ENCODE assay signal across 17 cellular contexts in the genomic region with DNA sequence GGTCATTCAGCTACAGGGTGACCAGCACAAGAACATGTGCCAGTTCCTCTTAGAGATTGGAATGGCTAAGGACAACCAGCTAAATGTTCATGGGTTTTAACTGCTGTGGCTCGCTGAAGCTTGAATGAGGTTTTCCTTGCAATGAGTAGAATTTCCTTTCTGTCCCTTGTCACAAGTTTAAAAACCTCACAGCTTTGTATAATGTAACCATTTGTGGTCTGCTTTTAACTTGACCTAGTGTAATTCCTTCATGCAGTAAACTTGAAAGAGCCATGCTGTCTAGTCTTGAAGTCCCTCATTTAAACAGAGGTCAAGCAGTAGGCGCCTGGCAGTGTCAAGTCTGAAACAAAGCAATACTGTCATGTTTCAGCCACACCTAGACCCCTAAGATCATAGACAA.
DNase-seq lines count a peak whose midpoint lies in the region; ATAC-seq, FAIRE-seq and TF ChIP-seq lines count a peak whose summit lies in the region.
"Had no signal": no experiment of that assay in that cellular context is flagged by ENCODE, and none has a peak within 500 bp of the region (broad histone marks: within the 10 kb centered on the region; RNA-seq: fewer than 3 reads in every experiment).

No MANE protein-coding gene starts in this region.

- H3K27ac Mint-ChIP-seq in stimulated activated naive CD8-positive, alpha-beta T cell treated with anti-CD3 and anti-CD28 coated beads, Interleukin-15, amount 100 ng/mL, for 72 hours = no peak overlapping the region
- H3K27ac Mint-ChIP-seq: activated CD4-positive, alpha-beta memory T cell treated with anti-CD3 and anti-CD28 coated beads, Interleukin-2, amount 10 ng/mL, durations not matched to agents 7 days and 5 days; activated naive CD8-positive, alpha-beta T cell; CD4-positive, CD25-positive, alpha-beta regulatory T cell had no signal

- no peak for TF ChIP-seq CTCF in right atrium auricular region (IDR thresholded peaks at IDR 0.05)

- H3K9ac ChIP-seq in neuronal stem cell (ENCODE audit: low read depth, low read length, poor library complexity) = no peak overlapping the region

- H4K91ac ChIP-seq in neuronal stem cell (ENCODE audit: low read depth, low read length, poor library complexity) = no peak overlapping the region

- H3K4ac ChIP-seq in neuronal stem cell (ENCODE audit: low read length) = no peak overlapping the region

- H3K4me3 ChIP-seq in right atrium auricular region = no peak overlapping the region
- no peak overlapping the region for H3K4me3 ChIP-seq in neuronal stem cell (ENCODE audit: low read length in 2 of 2)
- H3K4me3 ChIP-seq: A549, stomach had no signal

- H2BK5ac ChIP-seq in neuronal stem cell (ENCODE audit: low read length) = no peak overlapping the region

- H3K18ac ChIP-seq in neuronal stem cell (ENCODE audit: low read length) = no peak overlapping the region

- intact Hi-C loops in cardiac septum (cut with DNase I) = no loop called here

- no peak overlapping the region for H3K4me3 Mint-ChIP-seq in stimulated activated naive CD8-positive, alpha-beta T cell treated with anti-CD3 and anti-CD28 coated beads, Interleukin-15, amount 100 ng/mL, for 72 hours
- H3K4me3 Mint-ChIP-seq: activated CD4-positive, alpha-beta memory T cell treated with anti-CD3 and anti-CD28 coated beads, Interleukin-2, amount 10 ng/mL, durations not matched to agents 7 days and 5 days; activated naive CD8-positive, alpha-beta T cell; CD4-positive, CD25-positive, alpha-beta regulatory T cell had no signal

- no peak overlapping the region for H2AK5ac ChIP-seq in neuronal stem cell (ENCODE audit: low read depth, low read length)

- H2BK120ac ChIP-seq in neuronal stem cell (ENCODE audit: low read depth, low read length) = no peak overlapping the region

- WGBS in neuronal stem cell (ENCODE audit: extremely low coverage in 2 of 2, insufficient read length in 2 of 2, insufficient replicate concordance in 1 of 2), 2 donors = no CpG with 5 or more reads among the region's 2 CpGs

- no peak overlapping the region for H3K4me2 ChIP-seq in neuronal stem cell (ENCODE audit: insufficient read depth, low read length, poor library complexity, severe bottlenecking)
- H3K4me2 ChIP-seq: A549 had no signal

- H3K36me3 ChIP-seq in right atrium auricular region (no peaks in the 10 kb centered on the region), neuronal stem cell (replicated peaks in 1 of 2; ENCODE audit: control insufficient read depth in 2 of 2, insufficient read depth in 2 of 2, low read length in 2 of 2) (no peaks in the 10 kb centered on the region)
- H3K36me3 ChIP-seq: stomach had no signal

- H3K23ac ChIP-seq in neuronal stem cell (ENCODE audit: low read depth, low read length, poor library complexity) = no peak overlapping the region

- no peak overlapping the region for H2BK15ac ChIP-seq in neuronal stem cell (ENCODE audit: low read length)

- no peak overlapping the region for H2BK12ac ChIP-seq in neuronal stem cell (ENCODE audit: low read length)

- no peak overlapping the region for H4K8ac ChIP-seq in neuronal stem cell (ENCODE audit: low read depth, low read length)

- H3K27me3 Mint-ChIP-seq in stimulated activated naive CD8-positive, alpha-beta T cell treated with anti-CD3 and anti-CD28 coated beads, Interleukin-15, amount 100 ng/mL, for 72 hours = no peaks in the 10 kb centered on the region
- H3K27me3 Mint-ChIP-seq: activated naive CD8-positive, alpha-beta T cell; CD4-positive, CD25-positive, alpha-beta regulatory T cell had no signal

- H3K27me3 ChIP-seq in right atrium auricular region (no peaks in the 10 kb centered on the region), neuronal stem cell (ENCODE audit: control insufficient read depth in 3 of 3, insufficient read depth in 3 of 3, low read depth in 1 of 3, low read length in 3 of 3) (no peaks in the 10 kb centered on the region)
- H3K27me3 ChIP-seq: stomach had no signal

- H3K9me3 ChIP-seq in right atrium auricular region (no peaks in the 10 kb centered on the region), neuronal stem cell (replicated peaks in 1 of 2; ENCODE audit: control insufficient read depth in 2 of 2, insufficient read depth in 1 of 2, low read depth in 1 of 2, low read length in 2 of 2) (no peaks in the 10 kb centered on the region)
- H3K9me3 ChIP-seq: A549, stomach had no signal

- ATAC-seq in HG02610 (IDR thresholded peaks at IDR 0.05; ENCODE audit: unreplicated experiment) = peak; percentile 69
- peak; percentile 45 for ATAC-seq in stimulated activated naive CD8-positive, alpha-beta T cell treated with anti-CD3 and anti-CD28 coated beads, Interleukin-15, amount 100 ng/mL, for 72 hours
- ATAC-seq: A549 had no signal

- no peak overlapping the region for H2AFZ ChIP-seq in neuronal stem cell (ENCODE audit: low read length)

- H3K9me3 Mint-ChIP-seq in stimulated activated naive CD8-positive, alpha-beta T cell treated with anti-CD3 and anti-CD28 coated beads, Interleukin-15, amount 100 ng/mL, for 72 hours = no peaks in the 10 kb centered on the region
- H3K9me3 Mint-ChIP-seq: activated CD4-positive, alpha-beta memory T cell treated with anti-CD3 and anti-CD28 coated beads, Interleukin-2, amount 10 ng/mL, durations not matched to agents 7 days and 5 days had no signal

- FAIRE-seq in RCC 7860 (lab: Jason Lieb, UNC) = peak; percentile 49
- FAIRE-seq: A549, bronchial epithelial cell had no signal

- no peaks in the 10 kb centered on the region for H3K79me1 ChIP-seq in neuronal stem cell (ENCODE audit: low read depth, low read length)

- peaks cover 27% of the 10 kb centered on the region for H3K4me1 Mint-ChIP-seq in stimulated activated naive CD8-positive, alpha-beta T cell treated with anti-CD3 and anti-CD28 coated beads, Interleukin-15, amount 100 ng/mL, for 72 hours

- H3K27ac ChIP-seq in right atrium auricular region = peak overlapping the region; percentile 31 to 85
- no peak overlapping the region for H3K27ac ChIP-seq in neuronal stem cell (replicated peaks; ENCODE audit: low read length)
- H3K27ac ChIP-seq: A549, stomach, VCaP had no signal

- no peak overlapping the region for H3K14ac ChIP-seq in neuronal stem cell (ENCODE audit: low read length)

- DNase-seq in right atrium auricular region (ENCODE audit: low spot score) (no peak), cardiac septum (ENCODE audit: low spot score) (no peak), RCC 7860 (ENCODE audit: low spot score) (peak; percentile 34), pons (ENCODE audit: low spot score) (no peak), neuronal stem cell (ENCODE audit: low spot score) (no peak)
- no peak for DNase-seq in stimulated activated naive CD8-positive, alpha-beta T cell treated with anti-CD3 and anti-CD28 coated beads, Interleukin-15, amount 100 ng/mL, for 72 hours
- no peak for DNase-seq in stimulated activated CD4-positive, alpha-beta T cell treated with anti-CD3 and anti-CD28 coated beads, Interleukin-2, amount 100 ng/mL, for 24 hours
- DNase-seq: activated CD4-positive, alpha-beta memory T cell treated with anti-CD3 and anti-CD28 coated beads, Interleukin-2, amount 10 ng/mL, durations not matched to agents 7 days and 5 days; CD4-positive, CD25-positive, alpha-beta regulatory T cell; naive B cell; NCI-H1694; stomach had no signal

- H3K4me1 ChIP-seq in right atrium auricular region (peaks cover 0 to 35% of the 10 kb centered on the region in 2 donors), neuronal stem cell (ENCODE audit: control insufficient read depth in 2 of 2, insufficient read depth in 1 of 2, low read depth in 1 of 2, low read length in 2 of 2) (no peaks in the 10 kb centered on the region)
- H3K4me1 ChIP-seq: A549 had no signal
